8 cellular contexts compared by ENCODE assay signal in genomic region chr12:6215932-6216494, GRCh38. TPM values are rescaled to one million over a fixed set of nuclear protein-coding genes. Genes with fewer than 3 reads are reported as not detected.
A peak's percentile ranks its signal among the peaks of the same experiment; 100 is the strongest.
DNase-seq lines count a peak whose midpoint lies in the region; ATAC-seq, FAIRE-seq and TF ChIP-seq lines count a peak whose summit lies in the region.

No MANE protein-coding gene starts in this region.

- H3K4me3 ChIP-seq in PC-9, result peak overlapping the region; percentile 32; the same call in 1 of the 2 replicates

- intact Hi-C loops in PC-9 (cut with micrococcal nuclease; ENCODE audit: unreplicated experiment), result loop anchor here (1.0 to 10.0 kb wide), 14 partner anchors 8 to 319 kb away; partner anchors contain the start of genes GAPDH, SCNN1A and VAMP1

- H3K27ac ChIP-seq in PC-9, result peak overlapping the region; percentile 95

- no peak for TF ChIP-seq POLR2A in GM12891 (IDR thresholded peaks at IDR 0.05; ENCODE audit: low read depth, low read length)

- peaks cover 22% of the 10 kb centered on the region; the same call in 1 of the 2 replicates for H3K36me3 ChIP-seq in PC-9 (ENCODE audit: low read depth)

- H3K79me2 ChIP-seq in PC-9 (ENCODE audit: low read depth), result peaks cover 88% of the 10 kb centered on the region

- CTCF ChIA-PET in PC-9 (lab: Charles Lee), result interaction anchor here (0.9 to 2.5 kb wide), 4 partner anchors 13 to 123 kb away, joined by 3 to 23 read pairs (median 8); no protein-coding TSS in a partner anchor

- H2AFZ ChIP-seq in PC-9, result peak overlapping the region; percentile 14; the same call in 1 of the 2 replicates

- H3K4me1 ChIP-seq in PC-9 (replicated peaks; ENCODE audit: insufficient read depth), result peaks cover 86% of the 10 kb centered on the region

- no peaks in the 10 kb centered on the region for H3K27me3 ChIP-seq in PC-9 (ENCODE audit: insufficient read depth, low read depth)

- POLR2A ChIA-PET in PC-9 (lab: Charles Lee; ENCODE audit: unreplicated experiment), result interaction anchor here (0.6 to 2.6 kb wide), 6 partner anchors 14 to 147 kb away, joined by 3 to 35 read pairs (median 6); partner anchors contain the start of gene CD9

- H4K20me1 ChIP-seq in PC-9 (ENCODE audit: insufficient read depth), result no peaks in the 10 kb centered on the region

- H3K9me3 ChIP-seq in PC-9 (ENCODE audit: insufficient read depth, low read depth), result no peaks in the 10 kb centered on the region

- no peak for FAIRE-seq in GM12891 (lab: Jason Lieb, UNC)

- peaks cover 62% of the 10 kb centered on the region for H3F3A ChIP-seq in PC-9 (ENCODE audit: insufficient read depth, low read depth)

- TF ChIP-seq CTCF in PC-9 (conservative IDR thresholded peaks at IDR 0.05), result no peak

- peak overlapping the region; percentile 76 for H3K4me2 ChIP-seq in PC-9

- BruUV-seq in PC-9 (replicated peaks; lab: Mats Ljungman, UMichigan), result no TSS peak

- ATAC-seq in GM19455 (IDR thresholded peaks at IDR 0.05; ENCODE audit: unreplicated experiment), result no peak
- ATAC-seq in HG03045 (IDR thresholded peaks at IDR 0.05; ENCODE audit: unreplicated experiment), result no peak

- H3K9me2 ChIP-seq in PC-9 (ENCODE audit: insufficient read depth), result no peaks in the 10 kb centered on the region

- DNase-seq in Daoy (ENCODE audit: low read depth), result peak; percentile 97
- DNase-seq in PC-9, result peak; percentile 99 to 100
- DNase-seq in fibroblast of gingiva (ENCODE audit: low read depth), result peak; percentile 99
- peak; percentile 79 for DNase-seq in occipital lobe (lab: John Stamatoyannopoulos, UW)
- no peak for DNase-seq in GM12891 (ENCODE audit: insufficient read length, low spot score)
- no peak for DNase-seq in activated gamma-delta T cell treated with Interleukin-2 at 50 U/mL for 16 hours

TF ChIP-seq in GM12891, 5 proteins besides CTCF, POLR2A, EP300 and RAD21:
- TF ChIP-seq TAF1 (IDR thresholded peaks at IDR 0.05; ENCODE audit: low read depth, low read length) (no peak), SPI1 (IDR thresholded peaks at IDR 0.05; ENCODE audit: low read depth, low read length) (no peak), POU2F2 (IDR thresholded peaks at IDR 0.05; ENCODE audit: low read depth, low read length) (no peak), PAX5 (IDR thresholded peaks at IDR 0.05; ENCODE audit: insufficient read depth, low read length, severe bottlenecking) (no peak), POLR2AphosphoS5 (IDR thresholded peaks at IDR 0.05; ENCODE audit: low read depth, low read length) (no peak)
TF ChIP-seq in GM12891: peak in this region for 0.

RNA-seq across cellular contexts. Expression of gene CD9, which starts 15.8 kb away (rescaled TPM):
- total RNA-seq in Daoy (2014; rRNA removed; shearing (Covaris generic)), result 83.5 and 95.3 TPM in 2 replicates
- total RNA-seq in PC-9 (2021) (319 and 374 TPM in 2 replicates), occipital lobe (29.5 TPM)
- polyA plus RNA-seq in GM12891 (2012; ENCODE audit: low read depth, missing spikeins), result 7.8 TPM

Comparison
In these comparisons a context has a peak if more than half of its experiments do, and no peak if none do; other contexts are left out.
1. DNase-seq: peak in Daoy (single experiment), PC-9 (2 of 2), fibroblast of gingiva (single experiment) and occipital lobe (single experiment); none in GM12891 (single experiment) and activated gamma-delta T cell treated with Interleukin-2 at 50 U/mL for 16 hours (single experiment).